Comparison of ENCODE assay signal across 12 cellular contexts in the genomic region with DNA sequence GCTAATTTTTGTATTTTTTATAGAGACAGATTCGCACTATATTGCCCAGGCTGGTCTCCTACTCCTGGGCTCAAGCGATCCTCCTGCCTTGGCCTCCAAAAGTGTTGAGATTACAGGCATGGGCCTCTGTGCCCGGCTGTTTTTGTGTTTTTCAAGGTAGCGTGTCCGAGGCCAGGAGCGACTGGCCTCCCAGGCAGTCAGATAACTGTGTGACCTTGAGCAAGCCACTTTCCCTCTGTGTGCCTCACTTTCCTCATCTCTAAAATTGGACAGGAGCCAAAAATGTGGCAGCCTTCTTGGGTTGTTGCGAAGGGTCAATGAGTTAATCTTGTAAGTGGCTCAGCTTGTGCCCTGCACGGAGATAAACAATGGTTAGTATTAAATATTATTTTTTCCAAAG. TPM values are rescaled to one million over a fixed set of nuclear protein-coding genes. Genes with fewer than 3 reads are reported as not detected.
DNase-seq lines count a peak whose midpoint lies in the region; ATAC-seq, FAIRE-seq and TF ChIP-seq lines count a peak whose summit lies in the region.
"Had no signal": no experiment of that assay in that cellular context is flagged by ENCODE, and none has a peak within 500 bp of the region (broad histone marks: within the 10 kb centered on the region; RNA-seq: fewer than 3 reads in every experiment).

No MANE protein-coding gene starts in this region.

- CTCF ChIA-PET in HepG2 (lab: Yijun Ruan, JAX; ENCODE audit: low intra/inter-chr PET ratio, low total read pairs) = no interaction called here

- no peaks in the 10 kb centered on the region for H3K9me3 Mint-ChIP-seq in activated T-helper 1 cell treated with anti-CD3 and anti-CD28 coated beads, Interleukin-12 subunit alpha, Interleukin-12 subunit beta, Interleukin-2, Interleukin-4 antibody, amounts not matched to agents 30 ng/mL and 10 ng/mL and 1 ng/mL, durations not matched to agents 14 hours and 24 hours and 36 hours
- H3K9me3 Mint-ChIP-seq in naive thymus-derived CD8-positive, alpha-beta T cell = no peaks in the 10 kb centered on the region

- peak overlapping the region; percentile 83 for H3K4me2 ChIP-seq in HepG2 (ENCODE audit: low read depth, low read length)

- TF ChIP-seq CTCF in HepG2 (CRISPR knock-in tag; IDR thresholded peaks at IDR 0.05) = no peak
- TF ChIP-seq CTCF in right lobe of liver (IDR thresholded peaks at IDR 0.05) = no peak
- TF ChIP-seq CTCF in GM10266 (IDR thresholded peaks at IDR 0.05; ENCODE audit: control insufficient read depth, insufficient read depth, low read depth, missing control alignments) = no peak

- H3K4me3 Mint-ChIP-seq in activated T-helper 1 cell treated with anti-CD3 and anti-CD28 coated beads, Interleukin-12 subunit alpha, Interleukin-12 subunit beta, Interleukin-2, Interleukin-4 antibody, amounts not matched to agents 30 ng/mL and 10 ng/mL and 1 ng/mL, durations not matched to agents 14 hours and 24 hours and 36 hours = peak overlapping the region; percentile 99
- H3K4me3 Mint-ChIP-seq in naive thymus-derived CD8-positive, alpha-beta T cell = peak overlapping the region in 9 of 10 donors; percentile 40 to 98 (median 88)

- peaks cover 34% of the 10 kb centered on the region for H3K36me3 Mint-ChIP-seq in activated T-helper 1 cell treated with anti-CD3 and anti-CD28 coated beads, Interleukin-12 subunit alpha, Interleukin-12 subunit beta, Interleukin-2, Interleukin-4 antibody, amounts not matched to agents 30 ng/mL and 10 ng/mL and 1 ng/mL, durations not matched to agents 14 hours and 24 hours and 36 hours (ENCODE audit: low read depth)
- H3K36me3 Mint-ChIP-seq in naive thymus-derived CD8-positive, alpha-beta T cell = peaks cover 0 to 6% (median 0%) of the 10 kb centered on the region in 3 donors

- no peaks in the 10 kb centered on the region for H3K9me3 ChIP-seq in HepG2 (ENCODE audit: low read length)
- H3K9me3 ChIP-seq in right lobe of liver = no peaks in the 10 kb centered on the region
- H3K9me3 ChIP-seq in small intestine (ENCODE audit: control insufficient read depth, low read depth) = no peaks in the 10 kb centered on the region
- H3K9me3 ChIP-seq: mucosa of descending colon had no signal

- peaks cover 71% of the 10 kb centered on the region for H3K79me2 ChIP-seq in HepG2 (ENCODE audit: insufficient read depth, low read length)

- in situ Hi-C loops in HepG2 (cut with HindIII; ENCODE audit: extremely low pct_ligation_motif_present, low pct_unique_long_range_greater_than_20kb) = no loop called here

- peak overlapping the region; percentile 16; the same call in 1 of the 2 replicates for H3K9ac ChIP-seq in HepG2 (ENCODE audit: insufficient read depth, low read depth, low read length)

- peak; percentile 44 for DNase-seq in HepG2 (ENCODE audit: low spot score)
- DNase-seq in right lobe of liver = no peak
- DNase-seq in activated T-helper 1 cell treated with anti-CD3 and anti-CD28 coated beads, Interleukin-12 subunit alpha, Interleukin-12 subunit beta, Interleukin-2, Interleukin-4 antibody, amounts not matched to agents 30 ng/mL and 10 ng/mL and 1 ng/mL, durations not matched to agents 14 hours and 24 hours and 36 hours (ENCODE audit: low spot score) = no peak
- no peak for DNase-seq in naive thymus-derived CD8-positive, alpha-beta T cell
- DNase-seq in NCI-H2196 (lab: John Stamatoyannopoulos, UW; ENCODE audit: unreplicated experiment) = no peak
- no peak for DNase-seq in MV-4-11 (lab: John Stamatoyannopoulos, UW)
- no peak for DNase-seq in GM10266 (ENCODE audit: extremely low spot score)
- no peak for DNase-seq in small intestine
- DNase-seq: amniotic stem cell, mucosa of descending colon, NCI-H2171 treated with DMSO at 0.1 percent for 48 hours had no signal

- H3K36me3 ChIP-seq in HepG2 (replicated peaks in 1 of 2; ENCODE audit: control insufficient read depth in 1 of 2, insufficient read depth in 2 of 2, low read length in 2 of 2) (peaks cover 0 to 2% of the 10 kb centered on the region in 2 experiments; a peak in 2 of 5 replicates), right lobe of liver (no peaks in the 10 kb centered on the region), small intestine (ENCODE audit: control insufficient read depth in 2 of 2, insufficient read depth in 2 of 2, low read length in 2 of 2) (no peaks in the 10 kb centered on the region)

- FAIRE-seq in HepG2 (lab: Jason Lieb, UNC) = no peak
- FAIRE-seq in small intestine (lab: Jason Lieb, UNC) = no peak
- FAIRE-seq: H1 had no signal

- H3K27me3 Mint-ChIP-seq in activated T-helper 1 cell treated with anti-CD3 and anti-CD28 coated beads, Interleukin-12 subunit alpha, Interleukin-12 subunit beta, Interleukin-2, Interleukin-4 antibody, amounts not matched to agents 30 ng/mL and 10 ng/mL and 1 ng/mL, durations not matched to agents 14 hours and 24 hours and 36 hours (ENCODE audit: insufficient read depth) = peaks cover 2% of the 10 kb centered on the region
- H3K27me3 Mint-ChIP-seq in naive thymus-derived CD8-positive, alpha-beta T cell = no peaks in the 10 kb centered on the region

- peaks cover 46% of the 10 kb centered on the region for H4K20me1 ChIP-seq in HepG2 (ENCODE audit: insufficient read depth, low read length)

- 0 out of 4 replicates have a peak, but pooled peaks of 1 of the 2 experiments have one; percentile 35 for TF ChIP-seq POLR2A in HepG2 (IDR thresholded peaks at IDR 0.05; ENCODE audit: insufficient read depth in 1 of 2, low read depth in 2 of 2, low read length in 2 of 2)
- no peak for TF ChIP-seq POLR2A in right lobe of liver (IDR thresholded peaks at IDR 0.05)

- H3K4me3 ChIP-seq in HepG2 (replicated peaks in 1 of 3; ENCODE audit: insufficient read depth in 1 of 3, low read depth in 2 of 3, low read length in 3 of 3) = peak overlapping the region; percentile 2 to 42 (median 9); a peak in 4 of 6 replicates
- no peak overlapping the region for H3K4me3 ChIP-seq in right lobe of liver
- H3K4me3 ChIP-seq in small intestine (ENCODE audit: low read depth in 1 of 2, low read length in 2 of 2) = no peak overlapping the region
- H3K4me3 ChIP-seq: mucosa of descending colon had no signal

- BruUV-seq in HepG2 (replicated peaks; lab: Mats Ljungman, UMichigan) = no TSS peak

- H3K4me1 ChIP-seq in HepG2 (ENCODE audit: insufficient read depth, low read length) (peaks cover 71% of the 10 kb centered on the region), right lobe of liver (no peaks in the 10 kb centered on the region), small intestine (ENCODE audit: control insufficient read depth in 2 of 2, insufficient read depth in 1 of 2, low read depth in 1 of 2, low read length in 1 of 2) (peaks cover 0 to 17% of the 10 kb centered on the region in 2 donors)

- 53% methylated on average over 8 of the region's 8 CpGs for WGBS in HepG2 (ENCODE audit: low lambda C conversion rate)
- WGBS in right lobe of liver (ENCODE audit: insufficient coverage, low coverage, low lambda C conversion rate, missing lambda C conversion rate) = 58% methylated on average over 2 of the region's 8 CpGs
- 78 to 83% (median 79%) methylated on average over 8 of the region's 8 CpGs for WGBS in small intestine, 3 donors

- peaks cover 70% of the 10 kb centered on the region for H3K4me1 Mint-ChIP-seq in activated T-helper 1 cell treated with anti-CD3 and anti-CD28 coated beads, Interleukin-12 subunit alpha, Interleukin-12 subunit beta, Interleukin-2, Interleukin-4 antibody, amounts not matched to agents 30 ng/mL and 10 ng/mL and 1 ng/mL, durations not matched to agents 14 hours and 24 hours and 36 hours (ENCODE audit: low read depth)
- H3K4me1 Mint-ChIP-seq in naive thymus-derived CD8-positive, alpha-beta T cell = peaks cover 35 to 72% (median 64%) of the 10 kb centered on the region in 4 donors

- intact Hi-C loops in HepG2 (cut with micrococcal nuclease; ENCODE audit: unreplicated experiment) = loop anchor here (5.0 kb wide), 1 partner anchor 45 kb away; no protein-coding TSS in a partner anchor
- intact Hi-C loops in right lobe of liver (cut with DNase I) = no loop called here
- intact Hi-C loops in activated T-helper 1 cell treated with anti-CD3 and anti-CD28 coated beads, Interleukin-12 subunit alpha, Interleukin-12 subunit beta, Interleukin-2, Interleukin-4 antibody, amounts not matched to agents 30 ng/mL and 10 ng/mL and 1 ng/mL, durations not matched to agents 14 hours and 24 hours and 36 hours (cut with micrococcal nuclease) = loop anchor here (2.0 kb wide), 4 partner anchors 47 to 175 kb away; no protein-coding TSS in a partner anchor

- no peak for TF ChIP-seq RAD21 in HepG2 (CRISPR knock-in tag; IDR thresholded peaks at IDR 0.05)

- H2AFZ ChIP-seq in HepG2 (ENCODE audit: low read length) = no peak overlapping the region

- POLR2A ChIA-PET in HepG2 (lab: Yijun Ruan, JAX) = interaction anchor here (1.0 to 2.7 kb wide), 5 partner anchors 8 to 64 kb away, joined by 3 to 14 read pairs (median 6); partner anchors contain the start of gene CEP20
- POLR2A ChIA-PET in naive thymus-derived CD8-positive, alpha-beta T cell (lab: Charles Lee) = interaction anchor here (1.1 kb wide), 1 partner anchor 8 kb away, joined by 4 read pairs; no protein-coding TSS in a partner anchor

- TF ChIP-seq EP300 in HepG2 (IDR thresholded peaks at IDR 0.05; ENCODE audit: low read depth in 2 of 2, low read length in 2 of 2) (no peak), HepG2 (CRISPR knock-in tag; IDR thresholded peaks at IDR 0.05; ENCODE audit: borderline replicate concordance) (peak; percentile 14; the same call in 1 of the 2 replicates)

- ATAC-seq in HepG2 = no peak
- ATAC-seq in right lobe of liver = no peak
- no peak for ATAC-seq in naive thymus-derived CD8-positive, alpha-beta T cell
- ATAC-seq: mucosa of descending colon had no signal

- H3K27ac Mint-ChIP-seq in activated T-helper 1 cell treated with anti-CD3 and anti-CD28 coated beads, Interleukin-12 subunit alpha, Interleukin-12 subunit beta, Interleukin-2, Interleukin-4 antibody, amounts not matched to agents 30 ng/mL and 10 ng/mL and 1 ng/mL, durations not matched to agents 14 hours and 24 hours and 36 hours = peak overlapping the region; percentile 100
- peak overlapping the region; percentile 67 to 99 (median 74) for H3K27ac Mint-ChIP-seq in naive thymus-derived CD8-positive, alpha-beta T cell

- H3K27ac ChIP-seq in HepG2 (ENCODE audit: extremely low read length, insufficient read depth, low read length) = peak overlapping the region; percentile 20
- H3K27ac ChIP-seq in right lobe of liver = no peak overlapping the region
- no peak overlapping the region for H3K27ac ChIP-seq in small intestine (ENCODE audit: low read depth in 1 of 2, low read length in 1 of 2)

- H3K27me3 ChIP-seq in HepG2 (ENCODE audit: control insufficient read depth in 1 of 2, insufficient read depth in 2 of 2, low read length in 2 of 2) (no peaks in the 10 kb centered on the region; a peak in 1 of 5 replicates), right lobe of liver (peaks cover 0 to 2% of the 10 kb centered on the region in 2 donors), small intestine (ENCODE audit: control insufficient read depth in 2 of 2, insufficient read depth in 2 of 2, low read length in 2 of 2) (no peaks in the 10 kb centered on the region)

RNA-seq across cellular contexts. Expression of gene ABCC1, which starts 2.4 kb away (rescaled TPM):
- total RNA-seq in HepG2 (2016; rRNA removed; fragmentation: Illumina TruSeq; extraction: Trizol) (10.2 and 13.0 TPM in 2 replicates), right lobe of liver (1 to 10 TPM; 1.9 to 6.7 (median 4.1) TPM)
- total RNA-seq in HepG2 (2016; cell fraction: cytosol; rRNA removed; fragmentation: Illumina TruSeq; extraction: Trizol; ENCODE audit: low read depth) = 6.2 and 6.4 TPM in 2 replicates
- total RNA-seq in HepG2 (2016; cell fraction: insoluble cytoplasmic fraction; rRNA removed; fragmentation: Illumina TruSeq; extraction: Trizol) = 8.4 and 12.8 TPM in 2 replicates
- total RNA-seq in HepG2 (2016; cell fraction: membrane; rRNA removed; fragmentation: Illumina TruSeq; extraction: Trizol) = 7.7 and 8.5 TPM in 2 replicates
- total RNA-seq in HepG2 (2016; cell fraction: nucleus; rRNA removed; fragmentation: Illumina TruSeq; extraction: Trizol) = 23.8 and 28.6 TPM in 2 replicates
- polyA plus RNA-seq in HepG2 (2011; rRNA removed) (30.6 and 38.1 TPM in 2 replicates), small intestine (10 to 100 TPM in 1 of 3 donors, under 1 TPM in 2; 0.54 to 12.4 (median 0.89) TPM)
- polyA plus RNA-seq in HepG2 (2011; cell fraction: cytosol; rRNA removed) = 14.1 and 14.7 TPM in 2 replicates
- polyA plus RNA-seq in HepG2 (2011; cell fraction: nucleus; rRNA removed) = 110 and 133 TPM in 2 replicates
- polyA plus RNA-seq in HepG2 (2012) = 23.1 and 36.8 TPM in 2 replicates
- polyA plus RNA-seq in HepG2 (2016; cell fraction: cytosol; fragmentation: Illumina TruSeq; extraction: Trizol; ENCODE audit: low read depth) = 1.3 TPM in 2 replicates
- 6.5 and 9.3 TPM in 2 replicates for polyA plus RNA-seq in HepG2 (2016; cell fraction: insoluble cytoplasmic fraction; fragmentation: Illumina TruSeq; extraction: Trizol; ENCODE audit: low read depth)
- 2.5 and 3.5 TPM in 2 replicates for polyA plus RNA-seq in HepG2 (2016; cell fraction: membrane; fragmentation: Illumina TruSeq; extraction: Trizol; ENCODE audit: low read depth)
- polyA plus RNA-seq in HepG2 (2016; cell fraction: nucleus; fragmentation: Illumina TruSeq; extraction: Trizol; ENCODE audit: insufficient read depth, low read depth) = 47.8 and 49.6 TPM in 2 replicates
- 87.8 and 152 TPM in 2 replicates for polyA minus RNA-seq in HepG2 (2011; rRNA and poly(A)+ RNA removed; ENCODE audit: low replicate concordance)
- 36.7 and 46.7 TPM in 2 replicates for polyA minus RNA-seq in HepG2 (2011; cell fraction: cytosol; rRNA and poly(A)+ RNA removed)
- 61.3 and 64.6 TPM in 2 replicates for polyA minus RNA-seq in HepG2 (2011; cell fraction: nucleus; rRNA and poly(A)+ RNA removed)
- 102 and 108 TPM in 2 replicates for total RNA-seq in activated T-helper 1 cell treated with anti-CD3 and anti-CD28 coated beads, Interleukin-12 subunit alpha, Interleukin-12 subunit beta, Interleukin-2, Interleukin-4 antibody, amounts not matched to agents 30 ng/mL and 10 ng/mL and 1 ng/mL, durations not matched to agents 14 hours and 24 hours and 36 hours
- 10 to 100 TPM; 66.7 to 68.6 TPM for total RNA-seq in naive thymus-derived CD8-positive, alpha-beta T cell
- 1 to 10 TPM; 3.7 to 9.0 (median 4.3) TPM for polyA plus RNA-seq in naive thymus-derived CD8-positive, alpha-beta T cell

Comparison
In these comparisons a context has a peak if more than half of its experiments do, and no peak if none do; other contexts are left out.
1. H3K4me3 ChIP-seq: peak in HepG2 (3 of 3); none in right lobe of liver (0 of 3) and small intestine (0 of 2).
2. intact Hi-C loops: an anchor here in HepG2 (5.0 kb wide) and activated T-helper 1 cell treated with anti-CD3 and anti-CD28 coated beads, Interleukin-12 subunit alpha, Interleukin-12 subunit beta, Interleukin-2, Interleukin-4 antibody, amounts not matched to agents 30 ng/mL and 10 ng/mL and 1 ng/mL, durations not matched to agents 14 hours and 24 hours and 36 hours (2.0 kb wide); none called in right lobe of liver.